ENCODE assay signal across 9 cellular contexts in the genomic region with DNA sequence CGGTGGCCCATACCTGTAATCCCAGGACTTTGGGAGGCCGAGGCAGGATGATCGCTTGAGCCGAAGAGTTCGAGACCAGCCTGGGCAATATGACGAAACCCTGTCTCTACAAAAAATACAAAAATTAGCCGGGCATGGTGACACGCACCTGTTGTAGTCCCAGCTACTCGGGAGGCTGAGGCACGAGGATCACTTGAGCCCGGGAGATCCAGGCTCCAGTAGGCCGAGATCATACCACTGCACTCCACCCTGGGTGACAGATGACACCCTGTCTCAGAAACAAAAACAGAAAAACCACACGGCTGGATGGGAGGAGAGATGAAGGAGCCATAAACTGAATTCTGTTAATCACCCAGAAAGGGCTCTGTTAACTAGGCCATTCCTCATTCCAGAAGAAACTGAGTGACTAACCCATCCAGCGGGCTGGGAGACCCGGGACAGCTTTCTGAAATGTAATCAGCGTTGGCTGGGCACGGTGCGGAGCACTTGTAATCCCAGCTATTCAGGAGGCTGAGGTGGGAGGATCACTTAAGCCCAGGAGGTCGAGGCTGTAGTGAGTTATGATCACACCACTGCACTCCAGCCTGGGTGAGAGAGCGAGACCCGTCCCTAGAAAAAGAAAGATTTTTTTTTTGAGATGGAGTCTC. TPM values are rescaled to one million over a fixed set of nuclear protein-coding genes. Genes with fewer than 3 reads are reported as not detected.
DNase-seq lines count a peak whose midpoint lies in the region; ATAC-seq, FAIRE-seq and TF ChIP-seq lines count a peak whose summit lies in the region.
"Had no signal": no experiment of that assay in that cellular context is flagged by ENCODE, and none has a peak within 500 bp of the region (broad histone marks: within the 10 kb centered on the region; RNA-seq: fewer than 3 reads in every experiment).

No MANE protein-coding gene starts in this region.

- no peak overlapping the region for H3K9ac ChIP-seq in HUES6 (ENCODE audit: low read length)

- no peak for TF ChIP-seq POLR2A in A549 (IDR thresholded peaks at IDR 0.05; ENCODE audit: low read length)

- TF ChIP-seq CTCF in A549 (IDR thresholded peaks at IDR 0.05) (no peak), cardiac fibroblast (IDR thresholded peaks at IDR 0.05; ENCODE audit: low read depth, low read length) (no peak)

- peak overlapping the region; percentile 74 for H3K4me3 ChIP-seq in A549
- H3K4me3 ChIP-seq in HUES6 (ENCODE audit: low read depth, low read length) = peak overlapping the region; percentile 66
- peak overlapping the region; percentile 77 to 79 for H3K4me3 ChIP-seq in cardiac fibroblast (replicated peaks in 1 of 2; ENCODE audit: low read depth in 2 of 2, low read length in 2 of 2)

- ATAC-seq in A549 (no peak), HG03520 (IDR thresholded peaks at IDR 0.05; ENCODE audit: unreplicated experiment) (no peak)

- TF ChIP-seq EP300 in A549 (IDR thresholded peaks at IDR 0.05) = no peak

- H3K9me3 ChIP-seq in A549 (no peaks in the 10 kb centered on the region), HUES6 (ENCODE audit: control insufficient read depth, insufficient read depth, low read depth, low read length) (no peaks in the 10 kb centered on the region)

- POLR2A ChIA-PET in A549 (lab: Yijun Ruan, JAX) = no interaction called here

- TF ChIP-seq RAD21 in A549 (conservative IDR thresholded peaks at IDR 0.05 in 1 of 2, IDR thresholded peaks at IDR 0.05 in 1 of 2) = no peak

- H3K27ac ChIP-seq in A549 = peak overlapping the region; percentile 87 to 97
- H3K27ac ChIP-seq in HUES6 (ENCODE audit: low read depth, low read length) = no peak overlapping the region
- H3K27ac ChIP-seq: epithelial cell of prostate had no signal

- peaks cover 14% of the 10 kb centered on the region for H3K36me3 ChIP-seq in HUES6 (ENCODE audit: control insufficient read depth, insufficient read depth, low read length)

- H3K27me3 ChIP-seq in HUES6 (ENCODE audit: control insufficient read depth, insufficient read depth, low read length) = peaks cover 5% of the 10 kb centered on the region; the same call in 1 of the 2 replicates

- CTCF ChIA-PET in A549 (lab: Yijun Ruan, JAX) = interaction anchor here (0.6 to 2.9 kb wide), 6 partner anchors 11 to 126 kb away, joined by 3 to 11 read pairs (median 4); no protein-coding TSS in a partner anchor

- WGBS in A549 (ENCODE audit: missing lambda C conversion rate) = 48% methylated on average over 21 of the region's 21 CpGs

- DNase-seq in A549 (ENCODE audit: low read depth in 1 of 2, low spot score in 1 of 2) (no peak), cardiac fibroblast (ENCODE audit: low read depth in 2 of 2) (no peak), myocyte (ENCODE audit: low read depth) (peak; percentile 60), NCI-H1105 (lab: John Stamatoyannopoulos, UW) (no peak), NAMALWA (ENCODE audit: low spot score) (no peak)
- DNase-seq in effector CD4-positive, alpha-beta T cell = no peak

- peak overlapping the region; percentile 81 for H3K4me2 ChIP-seq in A549

- no peak for FAIRE-seq in A549 (lab: Jason Lieb, UNC)

- peaks cover 13% of the 10 kb centered on the region for H3K4me1 ChIP-seq in A549
- H3K4me1 ChIP-seq in HUES6 (ENCODE audit: control insufficient read depth, insufficient read depth, low read length) = peaks cover 8% of the 10 kb centered on the region; the same call in 1 of the 2 replicates

TF ChIP-seq in A549, 52 proteins besides CTCF, POLR2A, EP300 and RAD21:
- TF ChIP-seq GATA3 (IDR thresholded peaks at IDR 0.05; ENCODE audit: borderline replicate concordance) = no peak
- TF ChIP-seq, protein P1, sequence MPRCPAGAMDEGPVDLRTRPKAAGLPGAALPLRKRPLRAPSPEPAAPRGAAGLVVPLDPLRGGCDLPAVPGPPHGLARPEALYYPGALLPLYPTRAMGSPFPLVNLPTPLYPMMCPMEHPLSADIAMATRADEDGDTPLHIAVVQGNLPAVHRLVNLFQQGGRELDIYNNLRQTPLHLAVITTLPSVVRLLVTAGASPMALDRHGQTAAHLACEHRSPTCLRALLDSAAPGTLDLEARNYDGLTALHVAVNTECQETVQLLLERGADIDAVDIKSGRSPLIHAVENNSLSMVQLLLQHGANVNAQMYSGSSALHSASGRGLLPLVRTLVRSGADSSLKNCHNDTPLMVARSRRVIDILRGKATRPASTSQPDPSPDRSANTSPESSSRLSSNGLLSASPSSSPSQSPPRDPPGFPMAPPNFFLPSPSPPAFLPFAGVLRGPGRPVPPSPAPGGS (IDR thresholded peaks at IDR 0.05) = no peak
- TF ChIP-seq EHF (CRISPR knock-in tag; IDR thresholded peaks at IDR 0.05) = no peak
- TF ChIP-seq CBX8 (IDR thresholded peaks at IDR 0.05) = no peak
- no peak for TF ChIP-seq ZSCAN20 (CRISPR knock-in tag; IDR thresholded peaks at IDR 0.05)
- TF ChIP-seq, protein P2, sequence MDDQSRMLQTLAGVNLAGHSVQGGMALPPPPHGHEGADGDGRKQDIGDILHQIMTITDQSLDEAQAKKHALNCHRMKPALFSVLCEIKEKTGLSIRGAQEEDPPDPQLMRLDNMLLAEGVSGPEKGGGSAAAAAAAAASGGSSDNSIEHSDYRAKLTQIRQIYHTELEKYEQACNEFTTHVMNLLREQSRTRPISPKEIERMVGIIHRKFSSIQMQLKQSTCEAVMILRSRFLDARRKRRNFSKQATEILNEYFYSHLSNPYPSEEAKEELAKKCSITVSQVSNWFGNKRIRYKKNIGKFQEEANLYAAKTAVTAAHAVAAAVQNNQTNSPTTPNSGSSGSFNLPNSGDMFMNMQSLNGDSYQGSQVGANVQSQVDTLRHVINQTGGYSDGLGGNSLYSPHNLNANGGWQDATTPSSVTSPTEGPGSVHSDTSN (IDR thresholded peaks at IDR 0.05) = no peak
- TF ChIP-seq BHLHE40 (IDR thresholded peaks at IDR 0.05; ENCODE audit: low read depth, low read length) = no peak
- no peak for TF ChIP-seq TP53 (CRISPR knock-in tag; IDR thresholded peaks at IDR 0.05)
- no peak for TF ChIP-seq KDM1A (IDR thresholded peaks at IDR 0.05; ENCODE audit: low read depth)
- TF ChIP-seq RFX5 (IDR thresholded peaks at IDR 0.05) = no peak
- no peak for TF ChIP-seq RARB (CRISPR knock-in tag; IDR thresholded peaks at IDR 0.05)
- no peak for TF ChIP-seq HOXB13 (CRISPR knock-in tag; IDR thresholded peaks at IDR 0.05; ENCODE audit: low read depth)
- TF ChIP-seq EHMT2 (IDR thresholded peaks at IDR 0.05; ENCODE audit: low read depth) = no peak
- TF ChIP-seq RCOR1 (IDR thresholded peaks at IDR 0.05; ENCODE audit: low read depth, low read length) = no peak
- no peak; a peak in 1 of 4 replicates for TF ChIP-seq CEBPB (IDR thresholded peaks at IDR 0.05)
- TF ChIP-seq NFE2L2 (conservative IDR thresholded peaks at IDR 0.05; ENCODE audit: low read length) = no peak
- TF ChIP-seq, protein P3, sequence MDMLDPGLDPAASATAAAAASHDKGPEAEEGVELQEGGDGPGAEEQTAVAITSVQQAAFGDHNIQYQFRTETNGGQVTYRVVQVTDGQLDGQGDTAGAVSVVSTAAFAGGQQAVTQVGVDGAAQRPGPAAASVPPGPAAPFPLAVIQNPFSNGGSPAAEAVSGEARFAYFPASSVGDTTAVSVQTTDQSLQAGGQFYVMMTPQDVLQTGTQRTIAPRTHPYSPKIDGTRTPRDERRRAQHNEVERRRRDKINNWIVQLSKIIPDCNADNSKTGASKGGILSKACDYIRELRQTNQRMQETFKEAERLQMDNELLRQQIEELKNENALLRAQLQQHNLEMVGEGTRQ (IDR thresholded peaks at IDR 0.05) = no peak
- no peak for TF ChIP-seq HOXB5 (CRISPR knock-in tag; IDR thresholded peaks at IDR 0.05)
TF ChIP-seq in A549: peak in this region for 0.

RNA-seq across cellular contexts. Expression of a gene that starts 0.6 kb away (rescaled TPM):
- 167 and 171 TPM in 2 replicates for polyA plus RNA-seq in A549 (2011; rRNA removed)
- 123 and 126 TPM in 2 replicates for polyA plus RNA-seq in A549 (2012; cell fraction: cytosol; rRNA removed)
- 81.6 and 83.4 TPM in 2 replicates for polyA plus RNA-seq in A549 (2012; cell fraction: nucleus; rRNA removed)
- 109 to 118 TPM (median 114 TPM) in 3 replicates for polyA plus RNA-seq in A549 (2017; fragmentation: RNase III; extraction: RNeasy Plus Mini Kit Qiagen cat#74134 plus additional on column Dnase treatment)
- 75.3 and 79.7 TPM in 2 replicates for polyA minus RNA-seq in A549 (2011; rRNA and poly(A)+ RNA removed)
- total RNA-seq in myocyte = 45.4 and 49.2 TPM in 2 replicates
- polyA plus RNA-seq in myocyte (2012) = 58.6 TPM

RNA-seq across cellular contexts. Expression of a gene that starts 1.0 kb away (rescaled TPM):
- 0.13 and 0.19 TPM in 2 replicates for polyA plus RNA-seq in A549 (2011; rRNA removed)
- 0.06 and 0.09 TPM in 2 replicates for polyA plus RNA-seq in A549 (2012; cell fraction: cytosol; rRNA removed)
- polyA plus RNA-seq in A549 (2012; cell fraction: nucleus; rRNA removed) = 0.05 and 0.08 TPM in 2 replicates
- 0.04 to 0.12 TPM (median 0.05 TPM) in 3 replicates for polyA plus RNA-seq in A549 (2017; fragmentation: RNase III; extraction: RNeasy Plus Mini Kit Qiagen cat#74134 plus additional on column Dnase treatment)
- 0.54 TPM in 1 of 2 replicates, not detected in the other for polyA minus RNA-seq in A549 (2011; rRNA and poly(A)+ RNA removed)
- 1.3 TPM in 1 of 2 replicates, not detected in the other for total RNA-seq in myocyte
- 0.16 TPM for polyA plus RNA-seq in myocyte (2012)

RNA-seq across cellular contexts. Expression of a gene that starts 23.9 kb away (rescaled TPM):
- 109 and 112 TPM in 2 replicates for polyA plus RNA-seq in A549 (2011; rRNA removed)
- polyA plus RNA-seq in A549 (2012; cell fraction: cytosol; rRNA removed) = 159 and 188 TPM in 2 replicates
- 819 and 928 TPM in 2 replicates for polyA plus RNA-seq in A549 (2012; cell fraction: nucleus; rRNA removed)
- 109 to 121 TPM (median 119 TPM) in 3 replicates for polyA plus RNA-seq in A549 (2017; fragmentation: RNase III; extraction: RNeasy Plus Mini Kit Qiagen cat#74134 plus additional on column Dnase treatment)
- 95.2 and 115 TPM in 2 replicates for polyA minus RNA-seq in A549 (2011; rRNA and poly(A)+ RNA removed)
- 164 and 174 TPM in 2 replicates for total RNA-seq in myocyte
- 284 TPM for polyA plus RNA-seq in myocyte (2012)

RNA-seq across cellular contexts. Expression of a gene that starts 24.9 kb away (rescaled TPM):
- polyA plus RNA-seq in A549 (2011; rRNA removed) (32.1 and 36.0 TPM in 2 replicates), A549 (2017; fragmentation: RNase III; extraction: RNeasy Plus Mini Kit Qiagen cat#74134 plus additional on column Dnase treatment) (41.6 to 62.1 TPM (median 52.8 TPM) in 3 replicates)
- 61.6 and 63.9 TPM in 2 replicates for polyA plus RNA-seq in A549 (2012; cell fraction: cytosol; rRNA removed)
- 42.3 and 56.5 TPM in 2 replicates for polyA plus RNA-seq in A549 (2012; cell fraction: nucleus; rRNA removed)
- polyA minus RNA-seq in A549 (2011; rRNA and poly(A)+ RNA removed) = 24.5 and 24.7 TPM in 2 replicates
- total RNA-seq in myocyte = 98.8 and 115 TPM in 2 replicates
- 74.8 TPM for polyA plus RNA-seq in myocyte (2012)

RNA-seq across cellular contexts. Expression of a gene that starts 28.6 kb away (rescaled TPM):
- polyA plus RNA-seq in A549 (2011; rRNA removed) (12.7 and 13.7 TPM in 2 replicates), A549 (2017; fragmentation: RNase III; extraction: RNeasy Plus Mini Kit Qiagen cat#74134 plus additional on column Dnase treatment) (3.1 to 3.8 TPM (median 3.8 TPM) in 3 replicates)
- polyA plus RNA-seq in A549 (2012; cell fraction: cytosol; rRNA removed) = 3.3 and 4.2 TPM in 2 replicates
- 2.4 and 2.8 TPM in 2 replicates for polyA plus RNA-seq in A549 (2012; cell fraction: nucleus; rRNA removed)
- 36.7 and 42.0 TPM in 2 replicates for polyA minus RNA-seq in A549 (2011; rRNA and poly(A)+ RNA removed)
- 10.9 and 13.7 TPM in 2 replicates for total RNA-seq in myocyte
- 3.1 TPM for polyA plus RNA-seq in myocyte (2012)
